17 cellular contexts compared by ENCODE assay signal in genomic region chr5:143442398-143442797, GRCh38. TPM values are rescaled to one million over a fixed set of nuclear protein-coding genes. Genes with fewer than 3 reads are reported as not detected.
DNase-seq lines count a peak whose midpoint lies in the region; ATAC-seq and TF ChIP-seq lines count a peak whose summit lies in the region.
"Had no signal": no experiment of that assay in that cellular context is flagged by ENCODE, and none has a peak within 500 bp of the region (broad histone marks: within the 10 kb centered on the region; RNA-seq: fewer than 3 reads in every experiment).

No MANE protein-coding gene starts in this region.

- DNase-seq in HCEC 1CT = peak; percentile 63
- peak; percentile 51 for DNase-seq in adipocyte (ENCODE audit: low read depth)
- peak; percentile 41 to 79 for DNase-seq in foreskin fibroblast
- no peak for DNase-seq in posterior vena cava (ENCODE audit: low spot score)
- no peak for DNase-seq in stomach
- no peak for DNase-seq in NCI-H510A treated with DMSO at 0.1 percent for 48 hours (lab: John Stamatoyannopoulos, UW)
- DNase-seq: activated CD4-positive, alpha-beta memory T cell treated with anti-CD3 and anti-CD28 coated beads, Interleukin-2, amount 10 ng/mL, durations not matched to agents 7 days and 5 days; activated CD4-positive, CD25-positive, alpha-beta regulatory T cell treated with anti-CD3 and anti-CD28 coated beads, Interleukin-2, amount 50 U/mL, for 72 hours; activated naive CD8-positive, alpha-beta T cell treated with anti-CD3 and anti-CD28 coated beads for 36 hours; AML-193; CD4-positive, alpha-beta T cell; KBM-7; NCI-H2081 treated with DMSO at 0.1 percent for 48 hours; NCI-H226; stimulated activated CD4-positive, alpha-beta T cell treated with anti-CD3 and anti-CD28 coated beads, Interleukin-2, amount 100 ng/mL, for 24 hours; upper lobe of right lung had no signal

- TF ChIP-seq CTCF in foreskin fibroblast (IDR thresholded peaks at IDR 0.05; ENCODE audit: low read depth, low read length) (no peak), stomach (IDR thresholded peaks at IDR 0.05) (no peak)

- intact Hi-C loops in posterior vena cava (cut with DNase I) = no loop called here
- intact Hi-C loops in stomach (cut with DNase I; ENCODE audit: low total_unique reads) = no loop called here

- no peak overlapping the region for H3K27ac ChIP-seq in stomach
- H3K27ac ChIP-seq: upper lobe of right lung had no signal

- H3K9ac ChIP-seq in adipocyte (ENCODE audit: low read length) = peak overlapping the region; percentile 49

- H3K4me1 ChIP-seq in adipocyte (ENCODE audit: control insufficient read depth, insufficient read depth, low read length) (peaks cover 14% of the 10 kb centered on the region), stomach (no peaks in the 10 kb centered on the region)
- H3K4me1 ChIP-seq: upper lobe of right lung had no signal

- TF ChIP-seq EP300 in stomach (IDR thresholded peaks at IDR 0.05) = no peak

- H3K36me3 ChIP-seq in adipocyte (ENCODE audit: control insufficient read depth, insufficient read depth, low read length, severe bottlenecking) (no peaks in the 10 kb centered on the region), stomach (no peaks in the 10 kb centered on the region)
- H3K36me3 ChIP-seq: upper lobe of right lung had no signal

- ATAC-seq in HG02885 (IDR thresholded peaks at IDR 0.05; ENCODE audit: poor library complexity, unreplicated experiment) = no peak
- ATAC-seq: upper lobe of right lung had no signal

- TF ChIP-seq POLR2A in stomach (IDR thresholded peaks at IDR 0.05) = no peak

- 41 to 60% (median 57%) methylated on average over 2 of the region's 2 CpGs for WGBS in stomach, 5 donors

- H3K4me3 ChIP-seq in adipocyte (ENCODE audit: low read length) (no peak overlapping the region), foreskin fibroblast (ENCODE audit: low read depth in 1 of 2, low read length in 2 of 2) (no peak overlapping the region), stomach (no peak overlapping the region)
- H3K4me3 ChIP-seq: upper lobe of right lung had no signal

- H3K9me3 ChIP-seq in adipocyte (ENCODE audit: control insufficient read depth, low read length) = no peaks in the 10 kb centered on the region
- H3K9me3 ChIP-seq in stomach = no peaks in the 10 kb centered on the region
- H3K9me3 ChIP-seq: upper lobe of right lung had no signal

- H3K27me3 ChIP-seq in adipocyte (replicated peaks; ENCODE audit: control insufficient read depth, insufficient read depth, low read length) (no peaks in the 10 kb centered on the region), stomach (no peaks in the 10 kb centered on the region)
- H3K27me3 ChIP-seq: upper lobe of right lung had no signal

RNA-seq across cellular contexts. Expression of gene NR3C1, which starts 38.9 kb away (rescaled TPM):
- 10 to 100 TPM; 67.8 to 73.5 TPM for total RNA-seq in posterior vena cava
- 10 to 100 TPM in 4 of 5 donors, 1 to 10 TPM in 1; 6.4 to 82.8 (median 52.6) TPM for total RNA-seq in stomach
- polyA plus RNA-seq in stomach = 10 to 100 TPM; 11.5 to 18.6 (median 12.9) TPM

Comparison
In these comparisons a context has a peak if more than half of its experiments do, and no peak if none do; other contexts are left out.
1. DNase-seq: peak in HCEC 1CT (single experiment), adipocyte (single experiment) and foreskin fibroblast (2 of 2); none in posterior vena cava (single experiment), stomach (single experiment) and NCI-H510A treated with DMSO at 0.1 percent for 48 hours (single experiment).